In genomic region chr6:164887660-164888059, GRCh38 we compare ENCODE assay signal across 27 cellular contexts.
DNase-seq lines count a peak whose midpoint lies in the region; ATAC-seq and TF ChIP-seq lines count a peak whose summit lies in the region.
"Had no signal": no experiment of that assay in that cellular context is flagged by ENCODE, and none has a peak within 500 bp of the region (broad histone marks: within the 10 kb centered on the region; RNA-seq: fewer than 3 reads in every experiment).

No MANE protein-coding gene starts in this region.

- H3K9me3 ChIP-seq in SK-N-SH: 0 out of 2 replicates have a peak, but pooled peaks cover 2% of the 10 kb centered on the region
- H3K9me3 ChIP-seq: A549; BE2C; BLaER1; BLaER1 treated with 17β-estradiol and CSF1 and Interleukin-3, amounts not matched to agents 10 nM and 100 nM; Caco-2 had no signal

- TF ChIP-seq CTCF in SK-N-SH (IDR thresholded peaks at IDR 0.05): no peak

- DNase-seq in SK-N-SH: no peak
- DNase-seq: 8988T; ACHN; AML-193; BE2C; C1 segment of cervical spinal cord; Caco-2; Calu3; CD4-positive, alpha-beta memory T cell; CD4-positive, alpha-beta T cell; CD4-positive, CD25-positive, alpha-beta regulatory T cell; CD8-positive, alpha-beta memory T cell; CD8-positive, alpha-beta T cell; COR-L47; DMS 273 treated with DMSO at 0.1 percent for 48 hours; DMS153; DMS53; DMS79; DMS79 treated with DMSO at 0.1 percent for 48 hours; DND-41; EL had no signal

- H3K27me3 ChIP-seq in SK-N-SH (ENCODE audit: insufficient read depth): no peaks in the 10 kb centered on the region
- H3K27me3 ChIP-seq: BLaER1; BLaER1 treated with 17β-estradiol and CSF1 and Interleukin-3, amounts not matched to agents 10 nM and 100 nM had no signal

- no peaks in the 10 kb centered on the region for H3K9me2 ChIP-seq in SK-N-SH

- H3K27ac ChIP-seq in SK-N-SH (ENCODE audit: low read depth in 2 of 2, low read length in 1 of 2): no peak overlapping the region
- H3K27ac ChIP-seq: 22Rv1; A549; BLaER1; BLaER1 treated with 17β-estradiol and CSF1 and Interleukin-3, amounts not matched to agents 10 nM and 100 nM; C4-2B had no signal

- H3K36me3 ChIP-seq in SK-N-SH (replicated peaks in 1 of 2; ENCODE audit: control insufficient read depth in 1 of 2, insufficient read depth in 2 of 2, low read length in 1 of 2): no peaks in the 10 kb centered on the region
- H3K36me3 ChIP-seq: BE2C; BLaER1; BLaER1 treated with 17β-estradiol and CSF1 and Interleukin-3, amounts not matched to agents 10 nM and 100 nM had no signal

- H2AFZ ChIP-seq in SK-N-SH (ENCODE audit: low read depth): no peak overlapping the region

- no peaks in the 10 kb centered on the region for H4K20me1 ChIP-seq in SK-N-SH (ENCODE audit: insufficient read depth)
- H4K20me1 ChIP-seq: BLaER1; BLaER1 treated with 17β-estradiol and CSF1 and Interleukin-3, amounts not matched to agents 10 nM and 100 nM had no signal

- H3K4me3 ChIP-seq in SK-N-SH (ENCODE audit: low read depth in 2 of 2, low read length in 1 of 2): no peak overlapping the region
- H3K4me3 ChIP-seq: A549; BLaER1; BLaER1 treated with 17β-estradiol and CSF1 and Interleukin-3, amounts not matched to agents 10 nM and 100 nM had no signal

- no peak for ATAC-seq in SK-N-SH treated with all-trans-retinoic acid at 6 μM for 48 hours
- ATAC-seq: A549; CD8-positive, alpha-beta T cell had no signal

- no peaks in the 10 kb centered on the region for H3K79me2 ChIP-seq in SK-N-SH (ENCODE audit: insufficient read depth)

- no peak for TF ChIP-seq EP300 in SK-N-SH (IDR thresholded peaks at IDR 0.05; ENCODE audit: borderline replicate concordance in 1 of 2, low read depth in 1 of 2, low read length in 1 of 2)

- CTCF ChIA-PET in SK-N-SH (lab: Yijun Ruan, JAX): no interaction called here

- no peak for TF ChIP-seq RAD21 in SK-N-SH (IDR thresholded peaks at IDR 0.05; ENCODE audit: low read length)

- no peaks in the 10 kb centered on the region for H3K4me1 ChIP-seq in SK-N-SH (ENCODE audit: control insufficient read depth in 1 of 2, insufficient read depth in 2 of 2, low read depth in 1 of 2, low read length in 1 of 2)
- H3K4me1 ChIP-seq: A549; BE2C; BLaER1; BLaER1 treated with 17β-estradiol and CSF1 and Interleukin-3, amounts not matched to agents 10 nM and 100 nM; Caco-2 had no signal

- no peak overlapping the region for H3K9ac ChIP-seq in SK-N-SH
- H3K9ac ChIP-seq: BLaER1; BLaER1 treated with 17β-estradiol and CSF1 and Interleukin-3, amounts not matched to agents 10 nM and 100 nM had no signal

- H3F3A ChIP-seq in SK-N-SH (replicated peaks; ENCODE audit: insufficient read depth): no peaks in the 10 kb centered on the region

- POLR2A ChIA-PET in SK-N-SH (lab: Yijun Ruan, JAX): no interaction called here

- no peak overlapping the region for H3K4me2 ChIP-seq in SK-N-SH
- H3K4me2 ChIP-seq: A549; BLaER1; BLaER1 treated with 17β-estradiol and CSF1 and Interleukin-3, amounts not matched to agents 10 nM and 100 nM had no signal

TF ChIP-seq in SK-N-SH, 30 proteins besides CTCF, POLR2A, EP300 and RAD21:
- TF ChIP-seq GATA2 (CRISPR knock-in tag; IDR thresholded peaks at IDR 0.05) (peak; percentile 75), ELF1 (IDR thresholded peaks at IDR 0.05) (no peak), NRF1 (IDR thresholded peaks at IDR 0.05; ENCODE audit: low read depth, low read length) (no peak), POLR2AphosphoS5 (IDR thresholded peaks at IDR 0.05; ENCODE audit: low read depth, low read length) (no peak), MXI1 (IDR thresholded peaks at IDR 0.05; ENCODE audit: low read depth, low read length) (no peak), FOXM1 (IDR thresholded peaks at IDR 0.05; ENCODE audit: low read depth) (no peak), FOXJ3 (CRISPR knock-in tag; IDR thresholded peaks at IDR 0.05) (no peak), TCF12 (IDR thresholded peaks at IDR 0.05) (no peak)

TF ChIP-seq in SK-N-SH treated with all-trans-retinoic acid at 6 μM for 48 hours, 23 proteins besides CTCF, POLR2A, EP300 and RAD21:
- no peak for TF ChIP-seq BACH2 (CRISPR knock-in tag; IDR thresholded peaks at IDR 0.05; ENCODE audit: borderline replicate concordance)
- no peak for TF ChIP-seq RARB (CRISPR knock-in tag; IDR thresholded peaks at IDR 0.05)
- no peak for TF ChIP-seq TOX (CRISPR knock-in tag; IDR thresholded peaks at IDR 0.05; ENCODE audit: borderline replicate concordance)
